9 cellular contexts compared by ENCODE assay signal in genomic region chrX:104112326-104112951, GRCh38. TPM values are rescaled to one million over a fixed set of nuclear protein-coding genes. Genes with fewer than 3 reads are reported as not detected.
A peak's percentile ranks its signal among the peaks of the same experiment; 100 is the strongest.
DNase-seq lines count a peak whose midpoint lies in the region; ATAC-seq and TF ChIP-seq lines count a peak whose summit lies in the region.
"Had no signal": no experiment of that assay in that cellular context is flagged by ENCODE, and none has a peak within 500 bp of the region (broad histone marks: within the 10 kb centered on the region; RNA-seq: fewer than 3 reads in every experiment).

Gene ZCCHC18 (plus strand): TSS chrX:104112523. CDS start chrX:104114112, 1,589 bp downstream.

- peak; percentile 72 for ATAC-seq in GM21381 (IDR thresholded peaks at IDR 0.05; ENCODE audit: unreplicated experiment)

- peak within 1 kb of the TSS; percentile 86 for H3K4me3 Mint-ChIP-seq in activated naive CD8-positive, alpha-beta T cell

- TF ChIP-seq CTCF in HL-60 (IDR thresholded peaks at IDR 0.05; ENCODE audit: insufficient read depth, low read length) (no peak), Peyer's patch (IDR thresholded peaks at IDR 0.05) (no peak)

- peak within 1 kb of the TSS; percentile 64 for H3K27ac Mint-ChIP-seq in activated naive CD8-positive, alpha-beta T cell

- no peaks in the 10 kb centered on the region for H3K36me3 ChIP-seq in Peyer's patch

- H3K27ac ChIP-seq in HL-60 (replicated peaks) (no peak within 1 kb of the TSS), Peyer's patch (peak within 1 kb of the TSS; percentile 67 to 81 (median 75))
- H3K27ac ChIP-seq: epithelial cell of prostate had no signal

- H3K27me3 Mint-ChIP-seq in activated naive CD8-positive, alpha-beta T cell: no peaks in the 10 kb centered on the region

- DNase-seq in DMS79 (lab: John Stamatoyannopoulos, UW) (peak; percentile 19), HL-60 (ENCODE audit: low read depth in 1 of 2, low spot score in 1 of 2) (no peak), Peyer's patch (peak; percentile 51 to 67 (median 55)), head of caudate nucleus (peak in 41 of 42 donors; percentile 9 to 76 (median 51)), occipital lobe (lab: John Stamatoyannopoulos, UW) (peak; percentile 19), putamen (ENCODE audit: low spot score) (no peak)

- H3K9me3 Mint-ChIP-seq in activated naive CD8-positive, alpha-beta T cell (ENCODE audit: low read depth): no peaks in the 10 kb centered on the region

- H3K4me3 ChIP-seq in HL-60 (replicated peaks; ENCODE audit: insufficient read depth, low read length) (peak within 1 kb of the TSS; percentile 41), Peyer's patch (peak within 1 kb of the TSS; percentile 41 to 59 (median 54))

- no peaks in the 10 kb centered on the region for H3K4me1 ChIP-seq in Peyer's patch

- H3K9me3 ChIP-seq in Peyer's patch: no peaks in the 10 kb centered on the region

- peaks cover 37% of the 10 kb centered on the region for H3K4me1 Mint-ChIP-seq in activated naive CD8-positive, alpha-beta T cell (ENCODE audit: low read depth)

- no peaks in the 10 kb centered on the region for H3K36me3 Mint-ChIP-seq in activated naive CD8-positive, alpha-beta T cell

- H3K27me3 ChIP-seq in HL-60 (ENCODE audit: insufficient read depth, poor library complexity, severe bottlenecking): peaks cover 13% of the 10 kb centered on the region
- no peaks in the 10 kb centered on the region for H3K27me3 ChIP-seq in Peyer's patch

- intact Hi-C loops in head of caudate nucleus (cut with DNase I): no loop called here

- no peak for TF ChIP-seq POLR2A in Peyer's patch (IDR thresholded peaks at IDR 0.05)

RNA-seq across cellular contexts. Expression of gene ZCCHC18, which starts in this region (rescaled TPM):
- total RNA-seq in Peyer's patch: 1 to 10 TPM in 1 of 4 donors, under 1 TPM in 1, not detected in 2; 0.80 to 8.3 TPM
- 12.0 TPM for total RNA-seq in occipital lobe

Comparison
In these comparisons a context has a peak if more than half of its experiments do, and no peak if none do; other contexts are left out.
1. DNase-seq: peak in DMS79 (single experiment), Peyer's patch (3 of 3), head of caudate nucleus (41 of 42) and occipital lobe (single experiment); none in HL-60 (0 of 2) and putamen (single experiment).